Comparison of ENCODE assay signal across 11 cellular contexts in genomic region chr10:19629559-19629958, GRCh38.
A peak's percentile ranks its signal among the peaks of the same experiment; 100 is the strongest.
DNase-seq lines count a peak whose midpoint lies in the region; ATAC-seq and TF ChIP-seq lines count a peak whose summit lies in the region.
"Had no signal": no experiment of that assay in that cellular context is flagged by ENCODE, and none has a peak within 500 bp of the region (broad histone marks: within the 10 kb centered on the region; RNA-seq: fewer than 3 reads in every experiment).

No MANE protein-coding gene starts in this region.

- ATAC-seq in activated naive CD4-positive, alpha-beta T cell treated with anti-CD3 and anti-CD28 coated beads, Interleukin-2, amount 50 U/mL, for 72 hours = no peak
- ATAC-seq: GM12878 had no signal

- TF ChIP-seq POLR2A in NB4 (IDR thresholded peaks at IDR 0.05; ENCODE audit: extremely low read depth, insufficient read length) (no peak), testis (IDR thresholded peaks at IDR 0.05) (no peak)

- H3K4me3 Mint-ChIP-seq in endodermal cell = no peak overlapping the region

- peak; percentile 33 for DNase-seq in NB4 (ENCODE audit: low read depth)
- DNase-seq in endodermal cell = peak; percentile 63
- DNase-seq in medulla oblongata (ENCODE audit: extremely low spot score) = peak; percentile 89
- DNase-seq in testis = peak; percentile 82
- no peak for DNase-seq in stimulated activated CD8-positive, alpha-beta memory T cell treated with anti-CD3 and anti-CD28 coated beads, Interleukin-4, amount 100 ng/mL, for 48 hours
- DNase-seq in effector CD4-positive, alpha-beta T cell = no peak
- DNase-seq in activated naive CD4-positive, alpha-beta T cell treated with anti-CD3 and anti-CD28 coated beads, Interleukin-2, amount 50 U/mL, for 72 hours (ENCODE audit: low spot score in 2 of 2) = no peak
- no peak for DNase-seq in SKM-1 (lab: John Stamatoyannopoulos, UW; ENCODE audit: unreplicated experiment)
- DNase-seq: activated CD4-positive, alpha-beta T cell treated with anti-CD3 and anti-CD28 coated beads, Interleukin-2, amount 50 U/mL, for 1 hour; NCI-H524 treated with DMSO at 0.1 percent for 48 hours had no signal

- H3K27ac ChIP-seq in endodermal cell (ENCODE audit: low read depth, low read length) = peak overlapping the region; percentile 78
- peak overlapping the region in 1 of 2 donors; percentile 27 for H3K27ac ChIP-seq in testis

- H3K36me3 ChIP-seq in endodermal cell (ENCODE audit: control insufficient read depth, insufficient read depth, low read length) (no peaks in the 10 kb centered on the region), testis (ENCODE audit: low read depth, missing control alignments) (no peaks in the 10 kb centered on the region)

- no peaks in the 10 kb centered on the region for H3K36me3 Mint-ChIP-seq in endodermal cell (ENCODE audit: low read depth)
- H3K36me3 Mint-ChIP-seq in activated naive CD4-positive, alpha-beta T cell treated with anti-CD3 and anti-CD28 coated beads, Interleukin-2, amount 50 U/mL, for 72 hours = no peaks in the 10 kb centered on the region

- TF ChIP-seq CTCF in NB4 (IDR thresholded peaks at IDR 0.05; ENCODE audit: low read depth, low read length) (peak; percentile 8), endodermal cell (conservative IDR thresholded peaks at IDR 0.05) (no peak), testis (IDR thresholded peaks at IDR 0.05) (no peak)

- WGBS in endodermal cell (ENCODE audit: insufficient coverage in 1 of 2, insufficient read length in 1 of 2), 2 experiments = 40 to 72% methylated on average over 1 to 6 of the region's 6 CpGs
- 35 to 39% methylated on average over 6 of the region's 6 CpGs for WGBS in testis, 2 donors

- H3K9me3 Mint-ChIP-seq in endodermal cell = no peaks in the 10 kb centered on the region
- H3K9me3 Mint-ChIP-seq in activated naive CD4-positive, alpha-beta T cell treated with anti-CD3 and anti-CD28 coated beads, Interleukin-2, amount 50 U/mL, for 72 hours = peaks cover 0 to 4% of the 10 kb centered on the region in 2 donors

- peaks cover 16% of the 10 kb centered on the region for H3K4me1 Mint-ChIP-seq in endodermal cell

- H3K9me3 ChIP-seq in endodermal cell (ENCODE audit: control insufficient read depth, low read length) (no peaks in the 10 kb centered on the region), testis (no peaks in the 10 kb centered on the region)

- no peaks in the 10 kb centered on the region for H3K27me3 ChIP-seq in endodermal cell (ENCODE audit: control insufficient read depth, insufficient read depth, low read length, poor library complexity, severe bottlenecking)
- no peaks in the 10 kb centered on the region for H3K27me3 ChIP-seq in testis

- H3K4me1 ChIP-seq in endodermal cell (ENCODE audit: control insufficient read depth, insufficient read depth, low read length) = no peaks in the 10 kb centered on the region
- peaks cover 5% of the 10 kb centered on the region for H3K4me1 ChIP-seq in testis

- H3K9ac ChIP-seq in endodermal cell (ENCODE audit: extremely low read depth, low read length, poor library complexity, severe bottlenecking) = no peak overlapping the region

- no peak overlapping the region for H3K27ac Mint-ChIP-seq in endodermal cell
- no peak overlapping the region for H3K27ac Mint-ChIP-seq in activated naive CD4-positive, alpha-beta T cell treated with anti-CD3 and anti-CD28 coated beads, Interleukin-2, amount 50 U/mL, for 72 hours

- no peaks in the 10 kb centered on the region for H3K27me3 Mint-ChIP-seq in endodermal cell (ENCODE audit: insufficient read depth)

- no peak overlapping the region for H3K4me3 ChIP-seq in NB4 (ENCODE audit: low read depth, low read length)
- H3K4me3 ChIP-seq in endodermal cell (ENCODE audit: low read length) = no peak overlapping the region
- no peak overlapping the region for H3K4me3 ChIP-seq in testis
- H3K4me3 ChIP-seq: GM12878 had no signal

- intact Hi-C loops in testis (cut with DNase I; ENCODE audit: low total_unique reads) = no loop called here

Comparison
In these comparisons a context has a peak if more than half of its experiments do, and no peak if none do; other contexts are left out.
1. DNase-seq: peak in NB4 (single experiment), endodermal cell (single experiment), medulla oblongata (single experiment) and testis (single experiment); none in stimulated activated CD8-positive, alpha-beta memory T cell treated with anti-CD3 and anti-CD28 coated beads, Interleukin-4, amount 100 ng/mL, for 48 hours (single experiment), effector CD4-positive, alpha-beta T cell (single experiment), activated naive CD4-positive, alpha-beta T cell treated with anti-CD3 and anti-CD28 coated beads, Interleukin-2, amount 50 U/mL, for 72 hours (0 of 2) and SKM-1 (single experiment).